ENCODE assay signal across 25 cellular contexts in the genomic region with DNA sequence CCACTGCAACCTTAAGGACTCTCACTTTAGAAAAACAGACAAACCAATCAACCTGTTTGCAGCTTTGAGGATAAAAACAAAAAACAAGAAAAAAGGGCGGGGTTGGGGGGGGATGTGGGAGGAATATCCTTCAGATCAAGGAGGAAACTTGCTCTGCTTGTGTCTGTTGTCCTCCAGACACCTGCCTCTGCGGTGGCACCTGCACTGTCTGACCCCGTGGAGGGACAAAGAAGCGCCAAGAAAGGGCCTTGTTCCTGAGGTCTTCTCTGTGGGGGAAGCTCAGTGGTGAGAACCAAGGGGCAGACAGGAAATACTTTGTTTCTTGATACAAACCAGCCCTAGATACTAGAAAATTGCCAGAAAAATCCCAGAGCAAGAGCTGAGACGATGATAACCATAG.
"Had no signal": no experiment of that assay in that cellular context is flagged by ENCODE, and none has a peak within 500 bp of the region (broad histone marks: within the 10 kb centered on the region; RNA-seq: fewer than 3 reads in every experiment).

No MANE protein-coding gene starts in this region.

- H3K9me3 Mint-ChIP-seq: activated CD4-positive, alpha-beta memory T cell treated with anti-CD3 and anti-CD28 coated beads, Interleukin-2, amount 10 ng/mL, durations not matched to agents 7 days and 5 days; central memory CD8-positive, alpha-beta T cell; naive thymus-derived CD8-positive, alpha-beta T cell; WTC11 had no signal

- ATAC-seq: esophagus mucosa, left lung, upper lobe of right lung, WTC11 had no signal

- H3K27me3 Mint-ChIP-seq: activated CD4-positive, alpha-beta memory T cell treated with anti-CD3 and anti-CD28 coated beads, Interleukin-2, amount 10 ng/mL, durations not matched to agents 7 days and 5 days; activated naive CD8-positive, alpha-beta T cell; central memory CD8-positive, alpha-beta T cell; naive thymus-derived CD8-positive, alpha-beta T cell; progenitor cell of endocrine pancreas had no signal

- H3K27ac ChIP-seq: adrenal gland, breast epithelium, left lung, spleen, thoracic aorta, upper lobe of right lung had no signal

- H3K4me1 ChIP-seq: adrenal gland, breast epithelium, left lung, spleen, upper lobe of right lung had no signal

- H3K36me3 ChIP-seq: adrenal gland, breast epithelium, left lung, spleen, thoracic aorta, upper lobe of right lung had no signal

- H3K9me3 ChIP-seq: adrenal gland, breast epithelium, left lung, spleen, thoracic aorta, upper lobe of right lung had no signal

- H3K4me3 Mint-ChIP-seq: activated CD4-positive, alpha-beta memory T cell treated with anti-CD3 and anti-CD28 coated beads, Interleukin-2, amount 10 ng/mL, durations not matched to agents 7 days and 5 days; activated naive CD8-positive, alpha-beta T cell; central memory CD8-positive, alpha-beta T cell; WTC11 had no signal

- H3K36me3 Mint-ChIP-seq: WTC11 had no signal

- H3K27ac Mint-ChIP-seq: activated CD4-positive, alpha-beta memory T cell treated with anti-CD3 and anti-CD28 coated beads, Interleukin-2, amount 10 ng/mL, durations not matched to agents 7 days and 5 days; activated naive CD8-positive, alpha-beta T cell; progenitor cell of endocrine pancreas; WTC11 had no signal

- H3K27me3 ChIP-seq: breast epithelium, left lung, spleen, upper lobe of right lung had no signal

- H3K4me3 ChIP-seq: adrenal gland, breast epithelium, left lung, lung, spleen, thoracic aorta, upper lobe of right lung had no signal

- DNase-seq: activated CD4-positive, alpha-beta memory T cell treated with anti-CD3 and anti-CD28 coated beads, Interleukin-2, amount 10 ng/mL, durations not matched to agents 7 days and 5 days; activated gamma-delta T cell treated with Interleukin-2 at 50 U/mL for 16 hours; adrenal gland; effector memory CD4-positive, alpha-beta T cell; hippocampal formation; kidney glomerular epithelial cell; left lung; spleen; stimulated activated CD4-positive, alpha-beta T cell treated with anti-CD3 and anti-CD28 coated beads, Interleukin-4, amount 100 ng/mL, for 24 hours; stimulated activated naive CD4-positive, alpha-beta T cell treated with Interleukin-2 at 50 U/mL for 16 hours; T1000; upper lobe of right lung had no signal

- FAIRE-seq: astrocyte, colon, endothelial cell of umbilical vein, frontal cortex had no signal
